15 cellular contexts compared by ENCODE assay signal in genomic region chr3:40615916-40616315, GRCh38.
DNase-seq lines count a peak whose midpoint lies in the region; ATAC-seq, FAIRE-seq and TF ChIP-seq lines count a peak whose summit lies in the region.
"Had no signal": no experiment of that assay in that cellular context is flagged by ENCODE, and none has a peak within 500 bp of the region (broad histone marks: within the 10 kb centered on the region; RNA-seq: fewer than 3 reads in every experiment).

No MANE protein-coding gene starts in this region.

- H4K91ac ChIP-seq in H1 (replicated peaks; ENCODE audit: insufficient read length, low read length): peak overlapping the region; percentile 93

- H2BK120ac ChIP-seq in H1 (replicated peaks; ENCODE audit: low read depth, low read length): peak overlapping the region; percentile 89

- peaks cover 26% of the 10 kb centered on the region for H3K4me1 Mint-ChIP-seq in nephron

- peaks cover 19 to 35% (median 29%) of the 10 kb centered on the region in 4 experiments for H3K4me1 ChIP-seq in H1 (replicated peaks in 1 of 4; ENCODE audit: control insufficient read depth in 3 of 4, insufficient read depth in 4 of 4, low read length in 3 of 4)
- H3K4me1 ChIP-seq: colonic mucosa had no signal

- H3K36me3 Mint-ChIP-seq in nephron (ENCODE audit: low read depth): no peaks in the 10 kb centered on the region

- H4K5ac ChIP-seq in H1 (ENCODE audit: insufficient read length, low read depth, low read length): peak overlapping the region; percentile 8

- peak overlapping the region; percentile 29; the same call in 1 of the 2 replicates for H2AFZ ChIP-seq in H1 (ENCODE audit: low read length)

- no peak for ATAC-seq in GM19467 (IDR thresholded peaks at IDR 0.05; ENCODE audit: unreplicated experiment)
- no peak for ATAC-seq in HG03139 (IDR thresholded peaks at IDR 0.05; ENCODE audit: unreplicated experiment)

- H3K9me3 ChIP-seq in H1 (ENCODE audit: insufficient read depth in 2 of 2, low read depth in 1 of 2, low read length in 1 of 2): no peaks in the 10 kb centered on the region
- H3K9me3 ChIP-seq: colonic mucosa, left lung had no signal

- peak overlapping the region; percentile 60 to 76 (median 68) for H3K4me3 Mint-ChIP-seq in nephron

- peak overlapping the region in 1 of 3 experiments; percentile 10 for H3K27ac Mint-ChIP-seq in nephron

- H3K9ac ChIP-seq in H1 (replicated peaks in 1 of 4; ENCODE audit: extremely low read depth in 1 of 4, low read depth in 3 of 4, low read length in 3 of 4): peak overlapping the region in 3 of 4 experiments; percentile 4 to 46 (median 35); a peak in 4 of 7 replicates

- WGBS in H1 (ENCODE audit: extremely low coverage in 1 of 2, insufficient coverage in 1 of 2, insufficient read length in 1 of 2, insufficient replicate concordance in 2 of 2, low coverage in 1 of 2, low lambda C conversion rate in 2 of 2, missing lambda C conversion rate in 1 of 2), 2 experiments: 60% methylated on average over 8 of the region's 8 CpGs; no CpG with 5 or more reads in 1 of the 2 experiments

- H3K14ac ChIP-seq in H1 (ENCODE audit: insufficient read length): no peak overlapping the region

- no peak for TF ChIP-seq POLR2A in H1 (IDR thresholded peaks at IDR 0.05; ENCODE audit: control extremely low read depth in 1 of 2, low read depth in 2 of 2, low read length in 2 of 2)

- POLR2A ChIA-PET in H1 (lab: Charles Lee; ENCODE audit: partially characterized antibody): no interaction called here

- H3K36me3 ChIP-seq in H1 (ENCODE audit: control insufficient read depth in 2 of 4, insufficient read depth in 4 of 4, low read length in 3 of 4): no peaks in the 10 kb centered on the region
- H3K36me3 ChIP-seq: colonic mucosa, left lung had no signal

- peak overlapping the region; percentile 86; the same call in 1 of the 2 replicates for H2BK5ac ChIP-seq in H1 (ENCODE audit: low read depth, low read length)

- peak overlapping the region; percentile 34 for H3K4ac ChIP-seq in H1 (replicated peaks; ENCODE audit: insufficient read length, low read depth, low read length)

- peak overlapping the region; percentile 92; the same call in 1 of the 2 replicates for H2AK5ac ChIP-seq in H1 (ENCODE audit: low read depth, low read length)

- H3K18ac ChIP-seq in H1 (ENCODE audit: extremely low read depth, low read length): peak overlapping the region; percentile 94

- no peaks in the 10 kb centered on the region for H3K79me2 ChIP-seq in H1 (ENCODE audit: control insufficient read depth in 1 of 2, insufficient read depth in 2 of 2, low read length in 2 of 2)

- H2BK12ac ChIP-seq in H1 (ENCODE audit: low read depth, low read length): peak overlapping the region; percentile 100

- no peaks in the 10 kb centered on the region for H3K79me1 ChIP-seq in H1 (ENCODE audit: low read depth, low read length)

- H4K20me1 ChIP-seq in H1 (replicated peaks in 1 of 2; ENCODE audit: control insufficient read depth in 1 of 2, insufficient read depth in 2 of 2, low read length in 2 of 2): no peaks in the 10 kb centered on the region

- H2BK20ac ChIP-seq in H1 (ENCODE audit: low read length): peak overlapping the region; percentile 98; the same call in 1 of the 2 replicates

- H3K56ac ChIP-seq in H1 (replicated peaks; ENCODE audit: insufficient read length, low read depth, low read length): peak overlapping the region; percentile 27

- H3K9me3 Mint-ChIP-seq in nephron: no peaks in the 10 kb centered on the region

- H3K27me3 Mint-ChIP-seq in nephron (ENCODE audit: low read depth): peaks cover 45% of the 10 kb centered on the region

- peak overlapping the region; percentile 23 to 50 (median 44); a peak in 5 of 8 replicates for H3K4me3 ChIP-seq in H1 (ENCODE audit: extremely low read depth in 1 of 4, insufficient read depth in 2 of 4, low read depth in 3 of 4, low read length in 4 of 4)
- H3K4me3 ChIP-seq: colonic mucosa, left lung had no signal

- no peak for FAIRE-seq in H1 (lab: Jason Lieb, UNC)

- H3K27ac ChIP-seq in H1 (ENCODE audit: low read depth, low read length): peak overlapping the region; percentile 41; the same call in 1 of the 2 replicates
- H3K27ac ChIP-seq: C4-2B, colonic mucosa, left lung had no signal

- no peak overlapping the region for H4K8ac ChIP-seq in H1 (ENCODE audit: extremely low read depth, insufficient read depth, low read length)

- peaks cover 5% of the 10 kb centered on the region for H3K23me2 ChIP-seq in H1 (ENCODE audit: low read depth, low read length)

- peak overlapping the region; percentile 60 to 79 for H3K4me2 ChIP-seq in H1 (ENCODE audit: insufficient read depth in 1 of 2, low read depth in 2 of 2, low read length in 2 of 2)

- CTCF ChIA-PET in H1 (lab: Charles Lee; ENCODE audit: partially characterized antibody): interaction anchor here (0.6 to 1.3 kb wide), 2 partner anchors 11 to 27 kb away, joined by 3 to 4 read pairs; no protein-coding TSS in a partner anchor

- peak; percentile 76 for DNase-seq in G401 (ENCODE audit: low spot score)
- peak; percentile 34 for DNase-seq in NCI-H128 (lab: John Stamatoyannopoulos, UW; ENCODE audit: unreplicated experiment)
- no peak for DNase-seq in H1 (ENCODE audit: low read depth in 1 of 2, low spot score in 2 of 2)
- DNase-seq in activated CD4-positive, CD25-positive, alpha-beta regulatory T cell treated with anti-CD3 and anti-CD28 coated beads, Interleukin-2, amount 50 U/mL, for 72 hours: no peak
- no peak for DNase-seq in foreskin melanocyte
- DNase-seq: activated CD4-positive, alpha-beta T cell treated with anti-CD3 and anti-CD28 coated beads, Interleukin-2, amount 50 U/mL, for 48 hours; activated effector memory CD4-positive, alpha-beta T cell treated with anti-CD3 and anti-CD28 coated beads, Interleukin-2, amount 50 U/mL, for 16 hours; colonic mucosa; left lung; stimulated activated CD4-positive, alpha-beta T cell treated with anti-CD3 and anti-CD28 coated beads, Interleukin-2, amount 100 ng/mL, for 24 hours; stimulated activated naive CD4-positive, alpha-beta T cell treated with Interleukin-2 at 50 U/mL for 16 hours had no signal

- no peak for TF ChIP-seq RAD21 in H1 (IDR thresholded peaks at IDR 0.05 in 1 of 2, conservative IDR thresholded peaks at IDR 0.05 in 1 of 2; ENCODE audit: low read depth in 2 of 2, low read length in 2 of 2)

- in situ Hi-C loops in G401 (cut with HindIII; ENCODE audit: low sequenced_read_pairs): no loop called here

- no peak for TF ChIP-seq EP300 in H1 (IDR thresholded peaks at IDR 0.05; ENCODE audit: borderline replicate concordance in 1 of 2, low read depth in 2 of 2, low read length in 2 of 2)

- peak overlapping the region; percentile 100 for H2BK15ac ChIP-seq in H1 (ENCODE audit: low read length)

- H3K23ac ChIP-seq in H1 (ENCODE audit: insufficient read length): no peak overlapping the region

- TF ChIP-seq CTCF in H1 (IDR thresholded peaks at IDR 0.05; ENCODE audit: control extremely low read depth in 1 of 3, insufficient read depth in 1 of 3, low read depth in 1 of 3, low read length in 3 of 3) (no peak), nephron (IDR thresholded peaks at IDR 0.05; ENCODE audit: unreplicated experiment in 3 of 3) (no peak)

- no peaks in the 10 kb centered on the region for H3K27me3 ChIP-seq in H1 (replicated peaks in 1 of 4; ENCODE audit: control insufficient read depth in 3 of 4, extremely low read depth in 1 of 4, insufficient read depth in 3 of 4, low read length in 3 of 4)
- H3K27me3 ChIP-seq: colonic mucosa had no signal

TF ChIP-seq in H1, 55 proteins besides CTCF, POLR2A, EP300 and RAD21:
- TF ChIP-seq PHF8 (conservative IDR thresholded peaks at IDR 0.05; ENCODE audit: low read depth, low read length) (0 out of 2 replicates have a peak, but pooled peaks have one; percentile 10), HDAC6 (IDR thresholded peaks at IDR 0.05; ENCODE audit: low read depth, low read length) (no peak), SIN3A (conservative IDR thresholded peaks at IDR 0.05 in 1 of 2, IDR thresholded peaks at IDR 0.05 in 1 of 2; ENCODE audit: low read depth in 1 of 2, low read length in 2 of 2) (0 out of 4 replicates have a peak, but pooled peaks of 1 of the 2 experiments have one; percentile 16)

Comparison
In these comparisons a context has a peak if more than half of its experiments do, and no peak if none do; other contexts are left out.
1. DNase-seq: peak in G401 (single experiment) and NCI-H128 (single experiment); none in H1 (0 of 2), activated CD4-positive, CD25-positive, alpha-beta regulatory T cell treated with anti-CD3 and anti-CD28 coated beads, Interleukin-2, amount 50 U/mL, for 72 hours (single experiment) and foreskin melanocyte (single experiment).